8 cellular contexts compared by ENCODE assay signal in the genomic region with DNA sequence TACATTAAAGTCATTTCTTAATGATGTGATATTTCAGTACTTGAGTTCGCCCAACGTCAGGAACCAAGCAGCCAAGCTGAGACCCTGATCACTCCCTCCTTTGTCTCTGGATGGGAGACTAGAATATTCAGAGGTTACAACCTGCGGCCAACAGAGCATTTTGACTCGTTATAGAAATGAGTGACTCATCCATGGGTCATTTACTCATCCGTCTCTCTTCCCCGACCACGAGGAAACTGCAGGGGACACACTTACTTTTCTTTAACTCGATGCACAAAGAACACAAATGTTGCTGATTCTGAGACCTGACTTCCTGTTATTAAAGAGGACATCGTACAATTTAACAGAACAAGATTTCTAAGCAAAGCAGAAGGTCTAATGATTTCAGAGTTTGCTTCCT.
DNase-seq lines count a peak whose midpoint lies in the region; ATAC-seq, FAIRE-seq and TF ChIP-seq lines count a peak whose summit lies in the region.

No MANE protein-coding gene starts in this region.

- H3K36me3 Mint-ChIP-seq in activated T-helper 17 cell treated with anti-CD3 and anti-CD28 coated beads, Interleukin-2, amount 50 U/mL, for 72 hours (ENCODE audit: low read depth): no peaks in the 10 kb centered on the region
- H3K36me3 Mint-ChIP-seq in activated T-helper 2 cell treated with anti-CD3 and anti-CD28 coated beads, Interferon-gamma antibody, Interleukin-2, Interleukin-4, amounts not matched to agents 10 μg/mL and 5 μg/mL and 100 μg/mL, durations not matched to agents 14 hours and 24 hours and 36 hours (ENCODE audit: low read depth): no peaks in the 10 kb centered on the region

- H3K9me3 Mint-ChIP-seq in activated T-helper 17 cell treated with anti-CD3 and anti-CD28 coated beads, Interleukin-2, amount 50 U/mL, for 72 hours: no peaks in the 10 kb centered on the region
- H3K9me3 Mint-ChIP-seq in activated T-helper 2 cell treated with anti-CD3 and anti-CD28 coated beads, Interferon-gamma antibody, Interleukin-2, Interleukin-4, amounts not matched to agents 10 μg/mL and 5 μg/mL and 100 μg/mL, durations not matched to agents 14 hours and 24 hours and 36 hours: no peaks in the 10 kb centered on the region

- H3K27ac ChIP-seq in BLaER1 treated with 17β-estradiol and CSF1 and Interleukin-3, amounts not matched to agents 10 nM and 100 nM: peak overlapping the region in 3 of 11 experiments; percentile 10 to 55 (median 28); a peak in 5 of 22 replicates

- intact Hi-C loops in activated T-helper 2 cell treated with anti-CD3 and anti-CD28 coated beads, Interferon-gamma antibody, Interleukin-2, Interleukin-4, amounts not matched to agents 10 μg/mL and 5 μg/mL and 100 μg/mL, durations not matched to agents 14 hours and 24 hours and 36 hours (cut with micrococcal nuclease): no loop called here

- H3K4me2 ChIP-seq in BLaER1 treated with 17β-estradiol and CSF1 and Interleukin-3, amounts not matched to agents 10 nM and 100 nM: peak overlapping the region; percentile 17 to 68 (median 46); a peak in 21 of 22 replicates

- H3K4me1 Mint-ChIP-seq in activated T-helper 17 cell treated with anti-CD3 and anti-CD28 coated beads, Interleukin-2, amount 50 U/mL, for 72 hours: peaks cover 25% of the 10 kb centered on the region
- peaks cover 2% of the 10 kb centered on the region for H3K4me1 Mint-ChIP-seq in activated T-helper 2 cell treated with anti-CD3 and anti-CD28 coated beads, Interferon-gamma antibody, Interleukin-2, Interleukin-4, amounts not matched to agents 10 μg/mL and 5 μg/mL and 100 μg/mL, durations not matched to agents 14 hours and 24 hours and 36 hours (ENCODE audit: low read depth)

- peak; percentile 47 for DNase-seq in H54 (ENCODE audit: insufficient read length, low spot score)
- peak; percentile 84 for DNase-seq in kidney glomerular epithelial cell (lab: John Stamatoyannopoulos, UW)
- no peak for DNase-seq in D721Med (ENCODE audit: insufficient read length, low spot score)
- DNase-seq in DMS 273 treated with DMSO at 0.1 percent for 48 hours (lab: John Stamatoyannopoulos, UW): no peak
- DNase-seq in H7: no peak
- no peak for DNase-seq in activated T-helper 2 cell treated with anti-CD3 and anti-CD28 coated beads, Interferon-gamma antibody, Interleukin-2, Interleukin-4, amounts not matched to agents 10 μg/mL and 5 μg/mL and 100 μg/mL, durations not matched to agents 14 hours and 24 hours and 36 hours (ENCODE audit: low spot score)

- peak; percentile 80 for ATAC-seq in activated T-helper 17 cell treated with anti-CD3 and anti-CD28 coated beads, Interleukin-2, amount 50 U/mL, for 72 hours (replicated peaks)

- no peaks in the 10 kb centered on the region for H3K27me3 Mint-ChIP-seq in activated T-helper 17 cell treated with anti-CD3 and anti-CD28 coated beads, Interleukin-2, amount 50 U/mL, for 72 hours
- no peaks in the 10 kb centered on the region for H3K27me3 Mint-ChIP-seq in activated T-helper 2 cell treated with anti-CD3 and anti-CD28 coated beads, Interferon-gamma antibody, Interleukin-2, Interleukin-4, amounts not matched to agents 10 μg/mL and 5 μg/mL and 100 μg/mL, durations not matched to agents 14 hours and 24 hours and 36 hours (ENCODE audit: low read depth)

- no peaks in the 10 kb centered on the region for H3K27me3 ChIP-seq in BLaER1 treated with 17β-estradiol and CSF1 and Interleukin-3, amounts not matched to agents 10 nM and 100 nM
- H3K27me3 ChIP-seq in H7 (ENCODE audit: control insufficient read depth, insufficient read depth, low read length): no peaks in the 10 kb centered on the region

- peaks cover 0 to 8% (median 0%) of the 10 kb centered on the region in 11 experiments; a peak in 1 of 22 replicates for H3K9me3 ChIP-seq in BLaER1 treated with 17β-estradiol and CSF1 and Interleukin-3, amounts not matched to agents 10 nM and 100 nM (replicated peaks in 1 of 11)

- no peak for TF ChIP-seq POLR2A in H54 (IDR thresholded peaks at IDR 0.05; ENCODE audit: low read depth, low read length)

- FAIRE-seq in H54 (lab: Jason Lieb, UNC): peak; percentile 36
- FAIRE-seq in D721Med (lab: Jason Lieb, UNC): no peak

- peak overlapping the region in 1 of 11 experiments; percentile 15; a peak in 1 of 22 replicates for H3K9ac ChIP-seq in BLaER1 treated with 17β-estradiol and CSF1 and Interleukin-3, amounts not matched to agents 10 nM and 100 nM

- TF ChIP-seq CTCF in D721Med (IDR thresholded peaks at IDR 0.05; ENCODE audit: insufficient read depth, missing control alignments): no peak

- H3K36me3 ChIP-seq in BLaER1 treated with 17β-estradiol and CSF1 and Interleukin-3, amounts not matched to agents 10 nM and 100 nM: no peaks in the 10 kb centered on the region
- no peaks in the 10 kb centered on the region for H3K36me3 ChIP-seq in H7 (replicated peaks; ENCODE audit: control insufficient read depth, insufficient read depth, low read length)

- no peak overlapping the region for H3K4me3 ChIP-seq in BLaER1 treated with 17β-estradiol and CSF1 and Interleukin-3, amounts not matched to agents 10 nM and 100 nM
- H3K4me3 ChIP-seq in H7 (ENCODE audit: insufficient read depth, low read depth, low read length): no peak overlapping the region

- peak overlapping the region; percentile 75 for H3K27ac Mint-ChIP-seq in activated T-helper 17 cell treated with anti-CD3 and anti-CD28 coated beads, Interleukin-2, amount 50 U/mL, for 72 hours
- no peak overlapping the region for H3K27ac Mint-ChIP-seq in activated T-helper 2 cell treated with anti-CD3 and anti-CD28 coated beads, Interferon-gamma antibody, Interleukin-2, Interleukin-4, amounts not matched to agents 10 μg/mL and 5 μg/mL and 100 μg/mL, durations not matched to agents 14 hours and 24 hours and 36 hours

- H3K4me1 ChIP-seq in BLaER1 treated with 17β-estradiol and CSF1 and Interleukin-3, amounts not matched to agents 10 nM and 100 nM: peaks cover 11 to 24% (median 15%) of the 10 kb centered on the region in 10 experiments; a peak in 18 of 20 replicates

- no peaks in the 10 kb centered on the region for H4K20me1 ChIP-seq in BLaER1 treated with 17β-estradiol and CSF1 and Interleukin-3, amounts not matched to agents 10 nM and 100 nM

- peak overlapping the region; percentile 63 for H3K4me3 Mint-ChIP-seq in activated T-helper 17 cell treated with anti-CD3 and anti-CD28 coated beads, Interleukin-2, amount 50 U/mL, for 72 hours
- no peak overlapping the region for H3K4me3 Mint-ChIP-seq in activated T-helper 2 cell treated with anti-CD3 and anti-CD28 coated beads, Interferon-gamma antibody, Interleukin-2, Interleukin-4, amounts not matched to agents 10 μg/mL and 5 μg/mL and 100 μg/mL, durations not matched to agents 14 hours and 24 hours and 36 hours (ENCODE audit: low read depth)

Comparison
In these comparisons a context has a peak if more than half of its experiments do, and no peak if none do; other contexts are left out.
1. DNase-seq: peak in H54 (single experiment) and kidney glomerular epithelial cell (single experiment); none in D721Med (single experiment), DMS 273 treated with DMSO at 0.1 percent for 48 hours (single experiment), H7 (single experiment) and activated T-helper 2 cell treated with anti-CD3 and anti-CD28 coated beads, Interferon-gamma antibody, Interleukin-2, Interleukin-4, amounts not matched to agents 10 μg/mL and 5 μg/mL and 100 μg/mL, durations not matched to agents 14 hours and 24 hours and 36 hours (single experiment).